In the genomic region with DNA sequence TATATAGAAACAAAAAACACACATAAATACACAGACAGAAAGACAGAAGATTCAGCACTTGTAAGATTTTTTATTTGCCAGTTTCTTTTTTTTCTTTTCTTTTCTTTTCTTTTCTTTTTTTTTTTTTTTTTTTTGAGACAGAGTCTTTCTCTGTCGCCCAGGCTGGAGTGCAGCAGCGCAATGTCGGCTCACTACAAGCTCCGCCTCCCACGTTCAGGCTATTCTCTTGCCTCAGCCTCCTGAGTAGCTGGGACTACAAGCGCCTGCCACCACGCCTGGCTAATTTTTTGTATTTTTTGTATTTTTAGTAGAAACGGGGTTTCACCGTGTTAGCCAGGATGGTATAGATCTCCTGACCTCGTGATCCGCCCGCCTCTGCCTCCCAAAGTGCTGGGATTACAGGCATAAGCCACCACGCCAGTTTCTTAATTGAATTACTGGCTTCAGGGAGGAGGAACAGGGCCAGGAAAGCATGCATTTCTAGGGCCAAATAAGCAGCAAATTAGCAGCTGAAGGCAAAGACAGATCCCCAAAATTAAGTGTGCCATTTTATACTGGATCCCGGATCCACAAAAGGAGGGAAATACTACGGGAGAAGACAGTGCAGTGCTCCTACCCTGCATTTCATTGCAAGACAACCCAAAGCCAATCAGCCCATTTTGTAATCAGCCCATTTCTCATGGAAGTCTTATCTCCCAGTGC, we compare ENCODE assay signal across 1 cellular context.
TF ChIP-seq lines count a peak whose summit lies in the region.

No MANE protein-coding gene starts in this region.

TF ChIP-seq in SK-N-SH, 30 proteins besides CTCF, POLR2A, EP300 and RAD21:
- 0 out of 2 replicates have a peak, but pooled peaks have one; percentile 14 for TF ChIP-seq GATA2 (CRISPR knock-in tag; IDR thresholded peaks at IDR 0.05)
